ENCODE assay signal across 9 cellular contexts in the genomic region with DNA sequence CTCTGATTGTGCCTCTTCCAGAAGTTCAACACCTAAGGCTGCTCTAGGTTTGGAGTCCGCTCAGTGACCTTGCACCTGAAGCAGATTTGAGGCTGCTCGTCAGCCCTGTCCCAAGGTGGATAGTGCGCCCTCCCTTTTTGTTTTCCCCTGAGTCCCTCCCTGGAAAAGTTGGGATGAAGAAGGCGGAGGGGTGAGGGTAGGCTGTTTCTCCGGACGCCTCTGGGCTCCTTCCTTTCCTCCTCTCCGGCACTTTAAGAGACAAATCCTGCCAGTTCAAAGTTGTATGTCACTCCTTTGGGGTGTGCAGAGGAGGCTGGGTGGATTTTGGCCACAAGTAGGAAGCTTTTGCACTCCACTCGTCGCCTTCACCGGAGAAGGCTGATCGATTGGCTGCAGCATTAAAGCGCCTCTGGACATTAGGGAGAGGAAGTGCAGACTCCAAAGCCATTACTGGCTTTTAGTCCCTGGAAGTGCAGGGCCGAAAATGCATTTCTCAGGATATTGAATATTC.
A peak's percentile ranks its signal among the peaks of the same experiment; 100 is the strongest.
DNase-seq lines count a peak whose midpoint lies in the region; ATAC-seq and TF ChIP-seq lines count a peak whose summit lies in the region.
"Had no signal": no experiment of that assay in that cellular context is flagged by ENCODE, and none has a peak within 500 bp of the region (broad histone marks: within the 10 kb centered on the region; RNA-seq: fewer than 3 reads in every experiment).

No MANE protein-coding gene starts in this region.

- H3K4me3 ChIP-seq in gastroesophageal sphincter: peak overlapping the region; percentile 66 to 85
- H3K4me3 ChIP-seq in naive thymus-derived CD4-positive, alpha-beta T cell (ENCODE audit: low read length): no peak overlapping the region
- H3K4me3 ChIP-seq in aorta (ENCODE audit: low read length in 2 of 2): peak overlapping the region; percentile 94 to 99

- H3K4me3 Mint-ChIP-seq in stimulated activated naive CD8-positive, alpha-beta T cell treated with anti-CD3 and anti-CD28 coated beads, Interleukin-15, amount 100 ng/mL, for 72 hours: peak overlapping the region; percentile 26 to 35
- H3K4me3 Mint-ChIP-seq in naive thymus-derived CD4-positive, alpha-beta T cell: peak overlapping the region in 6 of 10 donors; percentile 8 to 52 (median 30)

- CTCF ChIA-PET in naive thymus-derived CD4-positive, alpha-beta T cell (lab: Charles Lee): no interaction called here

- POLR2A ChIA-PET in naive thymus-derived CD4-positive, alpha-beta T cell (lab: Charles Lee): no interaction called here

- H3K4me1 ChIP-seq in gastroesophageal sphincter (peaks cover 0 to 53% (median 0%) of the 10 kb centered on the region in 3 donors), aorta (ENCODE audit: control insufficient read depth in 1 of 2, insufficient read depth in 2 of 2, low read length in 2 of 2) (peaks cover 0 to 1% of the 10 kb centered on the region in 2 donors)
- H3K4me1 ChIP-seq in naive thymus-derived CD4-positive, alpha-beta T cell (ENCODE audit: control insufficient read depth in 2 of 2, insufficient read depth in 2 of 2, low read length in 2 of 2): no peaks in the 10 kb centered on the region

- H3K36me3 ChIP-seq in gastroesophageal sphincter (no peaks in the 10 kb centered on the region), aorta (ENCODE audit: control insufficient read depth in 1 of 2, insufficient read depth in 2 of 2, low read length in 1 of 2) (no peaks in the 10 kb centered on the region)
- H3K36me3 ChIP-seq in naive thymus-derived CD4-positive, alpha-beta T cell (ENCODE audit: control insufficient read depth in 2 of 3, insufficient read depth in 3 of 3, low read length in 3 of 3): no peaks in the 10 kb centered on the region

- no peaks in the 10 kb centered on the region for H3K36me3 Mint-ChIP-seq in naive thymus-derived CD4-positive, alpha-beta T cell
- H3K36me3 Mint-ChIP-seq: CD4-positive, CD25-positive, alpha-beta regulatory T cell had no signal

- H3K27me3 Mint-ChIP-seq in stimulated activated naive CD8-positive, alpha-beta T cell treated with anti-CD3 and anti-CD28 coated beads, Interleukin-15, amount 100 ng/mL, for 72 hours: peaks cover 51% of the 10 kb centered on the region
- H3K27me3 Mint-ChIP-seq in naive thymus-derived CD4-positive, alpha-beta T cell: peaks cover 42 to 66% (median 62%) of the 10 kb centered on the region in 5 donors

- no peak for TF ChIP-seq POLR2A in gastroesophageal sphincter (IDR thresholded peaks at IDR 0.05)

- H3K27me3 ChIP-seq in gastroesophageal sphincter (peaks cover 36% of the 10 kb centered on the region), aorta (ENCODE audit: control insufficient read depth in 1 of 2, insufficient read depth in 2 of 2, low read length in 1 of 2) (no peaks in the 10 kb centered on the region)
- peaks cover 7 to 11% of the 10 kb centered on the region in 2 donors for H3K27me3 ChIP-seq in naive thymus-derived CD4-positive, alpha-beta T cell (ENCODE audit: control insufficient read depth in 2 of 2, insufficient read depth in 2 of 2, low read length in 2 of 2)

- intact Hi-C loops in naive thymus-derived CD4-positive, alpha-beta T cell (cut with micrococcal nuclease): no loop called here
- intact Hi-C loops in aorta (cut with DNase I): loop anchor here in 1 of 2 donors (5.0 kb wide), 2 partner anchors 715 to 1225 kb away; no protein-coding TSS in a partner anchor

- ATAC-seq in stimulated activated naive CD8-positive, alpha-beta T cell treated with anti-CD3 and anti-CD28 coated beads, Interleukin-15, amount 100 ng/mL, for 72 hours: peak; percentile 40
- no peak for ATAC-seq in stimulated activated naive CD8-positive, alpha-beta T cell treated with anti-CD3 and anti-CD28 coated beads, Interleukin-15, Interleukin-2, amounts not matched to agents 100 U/mL and 50 U/mL, for 24 hours
- ATAC-seq in gastroesophageal sphincter (no peak), aorta (ENCODE audit: low FRiP score) (peak; percentile 38), HG03469 (IDR thresholded peaks at IDR 0.05; ENCODE audit: unreplicated experiment) (no peak)
- ATAC-seq in naive thymus-derived CD4-positive, alpha-beta T cell: no peak

- in situ Hi-C loops in G401 (cut with HindIII; ENCODE audit: low sequenced_read_pairs): no loop called here

- H3K9me3 Mint-ChIP-seq in stimulated activated naive CD8-positive, alpha-beta T cell treated with anti-CD3 and anti-CD28 coated beads, Interleukin-15, amount 100 ng/mL, for 72 hours: no peaks in the 10 kb centered on the region
- peaks cover 0 to 3% (median 0%) of the 10 kb centered on the region in 11 donors for H3K9me3 Mint-ChIP-seq in naive thymus-derived CD4-positive, alpha-beta T cell

- no peak for TF ChIP-seq CTCF in gastroesophageal sphincter (IDR thresholded peaks at IDR 0.05)

- no peak for TF ChIP-seq EP300 in gastroesophageal sphincter (IDR thresholded peaks at IDR 0.05)

- no peak overlapping the region for H3K27ac Mint-ChIP-seq in stimulated activated naive CD8-positive, alpha-beta T cell treated with anti-CD3 and anti-CD28 coated beads, Interleukin-15, amount 100 ng/mL, for 72 hours
- peak overlapping the region in 1 of 9 donors; percentile 10 for H3K27ac Mint-ChIP-seq in naive thymus-derived CD4-positive, alpha-beta T cell
- H3K27ac Mint-ChIP-seq: CD4-positive, CD25-positive, alpha-beta regulatory T cell had no signal

- H3K4me1 Mint-ChIP-seq in stimulated activated naive CD8-positive, alpha-beta T cell treated with anti-CD3 and anti-CD28 coated beads, Interleukin-15, amount 100 ng/mL, for 72 hours: peaks cover 5% of the 10 kb centered on the region
- peaks cover 0 to 23% (median 8%) of the 10 kb centered on the region in 7 donors for H3K4me1 Mint-ChIP-seq in naive thymus-derived CD4-positive, alpha-beta T cell

- 26 to 44% methylated on average over 8 to 9 of the region's 13 CpGs for WGBS in gastroesophageal sphincter (ENCODE audit: low coverage in 1 of 2), 2 donors
- WGBS in aorta, 2 donors: 1 to 2% methylated on average over 13 of the region's 13 CpGs

- no peaks in the 10 kb centered on the region for H3K9me3 ChIP-seq in gastroesophageal sphincter
- no peaks in the 10 kb centered on the region for H3K9me3 ChIP-seq in naive thymus-derived CD4-positive, alpha-beta T cell (ENCODE audit: control insufficient read depth in 2 of 3, low read length in 3 of 3)
- no peaks in the 10 kb centered on the region for H3K9me3 ChIP-seq in aorta (ENCODE audit: control insufficient read depth, low read length)

- H3K27ac ChIP-seq in gastroesophageal sphincter (peak overlapping the region; percentile 2 to 90 (median 82)), aorta (ENCODE audit: low read depth in 1 of 2, low read length in 2 of 2) (peak overlapping the region; percentile 24 to 98)
- H3K27ac ChIP-seq in naive thymus-derived CD4-positive, alpha-beta T cell (ENCODE audit: low read depth, low read length): no peak overlapping the region

- no peak for DNase-seq in stimulated activated naive CD8-positive, alpha-beta T cell treated with anti-CD3 and anti-CD28 coated beads, Interleukin-15, amount 100 ng/mL, for 72 hours
- no peak for DNase-seq in stimulated activated naive CD8-positive, alpha-beta T cell treated with anti-CD3 and anti-CD28 coated beads, Interleukin-15, Interleukin-2, amounts not matched to agents 100 U/mL and 50 U/mL, for 24 hours
- DNase-seq in naive thymus-derived CD4-positive, alpha-beta T cell: no peak
- DNase-seq in aorta: peak in 1 of 2 donors; percentile 48
- no peak for DNase-seq in G401 (ENCODE audit: low spot score)
- DNase-seq in NCI-H1694 (lab: John Stamatoyannopoulos, UW): no peak
- DNase-seq: CD4-positive, CD25-positive, alpha-beta regulatory T cell had no signal

Comparison
In these comparisons a context has a peak if more than half of its experiments do, and no peak if none do; other contexts are left out.
1. ATAC-seq: peak in stimulated activated naive CD8-positive, alpha-beta T cell treated with anti-CD3 and anti-CD28 coated beads, Interleukin-15, amount 100 ng/mL, for 72 hours (single experiment) and aorta (single experiment); none in stimulated activated naive CD8-positive, alpha-beta T cell treated with anti-CD3 and anti-CD28 coated beads, Interleukin-15, Interleukin-2, amounts not matched to agents 100 U/mL and 50 U/mL, for 24 hours (single experiment), gastroesophageal sphincter (single experiment), naive thymus-derived CD4-positive, alpha-beta T cell (single experiment) and HG03469 (single experiment).